ENCODE assay signal across 18 cellular contexts in the genomic region with DNA sequence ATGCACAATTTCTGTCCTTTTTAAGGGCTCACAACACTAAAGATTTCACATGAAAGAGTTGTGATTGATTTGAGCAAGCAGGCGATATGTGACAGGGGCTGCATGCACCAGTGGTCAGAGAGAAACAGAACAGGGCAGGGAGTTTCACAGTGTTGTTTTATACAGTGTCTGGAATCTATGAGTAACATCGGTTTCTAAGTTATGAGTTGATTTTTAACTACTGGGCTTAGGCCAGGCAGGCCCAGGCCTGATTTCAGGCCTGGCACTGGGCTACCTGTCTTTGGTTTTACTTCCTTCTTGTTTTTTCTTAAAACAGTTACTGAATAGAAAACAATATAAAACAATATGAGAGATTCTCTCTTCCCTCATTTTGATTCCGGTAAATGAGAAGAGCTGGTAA. TPM values are rescaled to one million over a fixed set of nuclear protein-coding genes. Genes with fewer than 3 reads are reported as not detected.
"Had no signal": no experiment of that assay in that cellular context is flagged by ENCODE, and none has a peak within 500 bp of the region (broad histone marks: within the 10 kb centered on the region; RNA-seq: fewer than 3 reads in every experiment).

No MANE protein-coding gene starts in this region.

- H3K4me3 Mint-ChIP-seq: activated CD4-positive, alpha-beta memory T cell treated with anti-CD3 and anti-CD28 coated beads for 36 hours; activated T-cell treated with anti-CD3 and anti-CD28 coated beads, Interleukin-2, amount 50 U/mL, for 24 hours; nephron; T-helper 2 cell treated with Interferon-gamma antibody and Interleukin-4, amounts not matched to agents 5 μg/mL and 100 μg/mL, for 36 hours had no signal

- ATAC-seq: right cardiac atrium had no signal

- H3K9me3 ChIP-seq: esophagus muscularis mucosa, transverse colon, vagina had no signal

- H3K4me1 ChIP-seq: transverse colon, vagina had no signal

- H3K4me3 ChIP-seq: esophagus muscularis mucosa, transverse colon, vagina had no signal

- H3K27ac ChIP-seq: vagina had no signal

- H3K27me3 Mint-ChIP-seq: activated CD4-positive, alpha-beta memory T cell treated with anti-CD3 and anti-CD28 coated beads for 36 hours; activated T-cell treated with anti-CD3 and anti-CD28 coated beads, Interleukin-2, amount 50 U/mL, for 24 hours had no signal

- H3K27me3 ChIP-seq: esophagus muscularis mucosa, transverse colon, vagina had no signal

- H3K4me1 Mint-ChIP-seq: nephron had no signal

- H3K36me3 Mint-ChIP-seq: activated CD4-positive, alpha-beta memory T cell treated with anti-CD3 and anti-CD28 coated beads for 36 hours had no signal

- DNase-seq: activated CD4-positive, alpha-beta memory T cell treated with anti-CD3 and anti-CD28 coated beads for 36 hours; activated naive CD4-positive, alpha-beta T cell treated with anti-CD3 and anti-CD28 coated beads, Interleukin-2, amount 50 U/mL, for 16 hours; activated T-cell treated with anti-CD3 and anti-CD28 coated beads, Interleukin-2, amount 50 U/mL, for 24 hours; caudate nucleus; hippocampal formation; nucleus accumbens; posterior cingulate gyrus; right cardiac atrium; small intestine; stimulated activated CD4-positive, alpha-beta T cell treated with anti-CD3 and anti-CD28 coated beads, Interleukin-4, amount 100 ng/mL, for 24 hours; stimulated activated naive CD4-positive, alpha-beta T cell treated with Interleukin-2 at 50 U/mL for 16 hours; transverse colon had no signal

- H3K36me3 ChIP-seq: esophagus muscularis mucosa, transverse colon, vagina had no signal

- FAIRE-seq: colon, small intestine had no signal

- H3K9me3 Mint-ChIP-seq: activated CD4-positive, alpha-beta memory T cell treated with anti-CD3 and anti-CD28 coated beads for 36 hours; activated T-cell treated with anti-CD3 and anti-CD28 coated beads, Interleukin-2, amount 50 U/mL, for 24 hours; nephron; T-helper 2 cell treated with Interferon-gamma antibody and Interleukin-4, amounts not matched to agents 5 μg/mL and 100 μg/mL, for 36 hours had no signal

- H3K27ac Mint-ChIP-seq: activated CD4-positive, alpha-beta memory T cell treated with anti-CD3 and anti-CD28 coated beads for 36 hours; activated T-cell treated with anti-CD3 and anti-CD28 coated beads, Interleukin-2, amount 50 U/mL, for 24 hours; nephron; T-helper 2 cell treated with Interferon-gamma antibody and Interleukin-4, amounts not matched to agents 5 μg/mL and 100 μg/mL, for 36 hours had no signal

RNA-seq across cellular contexts. Expression of a gene that starts 13.9 kb away (rescaled TPM):
- total RNA-seq: glomerular endothelial cell, vagina had no signal
